8 cellular contexts compared by ENCODE assay signal in the genomic region with DNA sequence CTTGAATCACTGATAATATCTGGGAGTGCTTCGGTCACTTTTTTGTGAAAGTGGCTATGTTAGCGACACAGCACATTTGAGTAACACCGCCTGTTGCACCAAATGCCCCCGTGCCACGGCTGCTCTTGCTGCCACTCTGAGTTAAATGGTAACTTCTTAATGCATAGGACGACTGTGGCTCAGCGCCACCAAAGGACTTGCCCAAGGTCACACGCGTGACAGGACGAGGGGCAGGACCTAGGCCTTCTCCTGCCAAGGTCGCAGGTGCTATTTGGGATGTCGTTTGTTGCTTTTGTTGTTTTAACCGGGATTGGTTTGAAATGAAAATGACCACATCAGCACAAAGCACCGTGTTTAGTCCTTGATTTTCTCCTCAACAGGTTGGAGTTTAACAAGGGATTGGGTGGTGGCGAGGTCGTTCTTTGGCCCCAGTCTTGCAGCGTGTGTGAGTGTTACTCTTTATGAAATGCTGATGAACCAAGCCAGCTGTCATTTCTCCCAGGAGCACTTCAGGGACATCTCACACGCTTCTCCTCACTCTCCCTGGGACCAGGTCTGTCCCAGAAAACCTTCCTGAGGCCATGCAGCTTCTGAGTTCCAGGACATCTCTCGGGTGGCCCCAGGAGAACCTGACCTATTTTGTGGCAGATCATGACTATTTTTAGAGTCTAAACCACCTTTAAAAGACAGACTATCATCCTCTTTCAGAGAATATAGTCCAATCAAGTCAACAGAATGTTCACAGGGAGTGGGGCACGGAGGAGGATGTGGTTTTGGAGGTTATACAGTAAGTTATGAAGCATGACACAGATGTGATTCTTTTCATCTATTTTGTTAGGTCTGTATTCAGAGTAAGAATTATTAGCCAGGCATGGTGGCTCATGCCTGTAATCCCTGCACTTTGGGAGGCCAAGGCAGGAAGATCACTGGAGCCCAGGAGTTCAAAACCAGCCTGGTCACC. TPM values are rescaled to one million over a fixed set of nuclear protein-coding genes. Genes with fewer than 3 reads are reported as not detected.
DNase-seq lines count a peak whose midpoint lies in the region; ATAC-seq, FAIRE-seq and TF ChIP-seq lines count a peak whose summit lies in the region.

No MANE protein-coding gene starts in this region.

- no peak for FAIRE-seq in HepG2 (lab: Jason Lieb, UNC)

- H4K20me1 ChIP-seq in HepG2 (ENCODE audit: insufficient read depth, low read length): no peaks in the 10 kb centered on the region

- H3K27ac Mint-ChIP-seq in CD4-positive, alpha-beta T cell: peak overlapping the region; percentile 43
- no peak overlapping the region for H3K27ac Mint-ChIP-seq in activated CD8-positive, alpha-beta T cell treated with anti-CD3 and anti-CD28 coated beads for 36 hours

- TF ChIP-seq RAD21 in HepG2 (CRISPR knock-in tag; IDR thresholded peaks at IDR 0.05): no peak

- H3K9ac ChIP-seq in HepG2 (ENCODE audit: insufficient read depth, low read depth, low read length): no peak overlapping the region

- TF ChIP-seq POLR2A in HepG2 (IDR thresholded peaks at IDR 0.05; ENCODE audit: insufficient read depth in 1 of 2, low read depth in 2 of 2, low read length in 2 of 2): no peak

- POLR2A ChIA-PET in CD4-positive, alpha-beta T cell (lab: Charles Lee): interaction anchor here (0.7 kb wide), 1 partner anchor 20 kb away, joined by 3 read pairs; no protein-coding TSS in a partner anchor
- POLR2A ChIA-PET in activated CD8-positive, alpha-beta T cell treated with anti-CD3 and anti-CD28 coated beads for 36 hours (lab: Charles Lee): interaction anchor here (0.6 kb wide), 1 partner anchor 747 kb away, joined by 4 read pairs; no protein-coding TSS in a partner anchor
- POLR2A ChIA-PET in HepG2 (lab: Yijun Ruan, JAX): no interaction called here

- WGBS in HepG2 (ENCODE audit: low lambda C conversion rate): 85% methylated on average over 18 of the region's 20 CpGs

- H3K9me3 ChIP-seq in CD4-positive, alpha-beta T cell (ENCODE audit: control insufficient read depth, low read length): no peaks in the 10 kb centered on the region
- no peaks in the 10 kb centered on the region for H3K9me3 ChIP-seq in HepG2 (ENCODE audit: low read length)

- no peaks in the 10 kb centered on the region for H3K36me3 ChIP-seq in HepG2 (replicated peaks in 1 of 2; ENCODE audit: control insufficient read depth in 1 of 2, insufficient read depth in 2 of 2, low read length in 2 of 2)

- no peaks in the 10 kb centered on the region for H3K9me3 Mint-ChIP-seq in CD4-positive, alpha-beta T cell
- no peaks in the 10 kb centered on the region for H3K9me3 Mint-ChIP-seq in activated CD8-positive, alpha-beta T cell treated with anti-CD3 and anti-CD28 coated beads for 36 hours

- DNase-seq in CD4-positive, alpha-beta T cell: peak; percentile 31 to 75 (median 42)
- peak; percentile 79 for DNase-seq in activated CD8-positive, alpha-beta T cell treated with anti-CD3 and anti-CD28 coated beads for 36 hours
- DNase-seq in HepG2 (ENCODE audit: low spot score) (no peak), posterior cingulate gyrus (no peak), NCI-H510A treated with DMSO at 0.1 percent for 48 hours (lab: John Stamatoyannopoulos, UW) (no peak), NCI-H526 (lab: John Stamatoyannopoulos, UW) (no peak)

- TF ChIP-seq EP300 in HepG2 (IDR thresholded peaks at IDR 0.05; ENCODE audit: low read depth in 2 of 2, low read length in 2 of 2): no peak
- no peak for TF ChIP-seq EP300 in HepG2 (CRISPR knock-in tag; IDR thresholded peaks at IDR 0.05; ENCODE audit: borderline replicate concordance)

- no peak overlapping the region for H3K27ac ChIP-seq in CD4-positive, alpha-beta T cell (ENCODE audit: low read depth, low read length)
- H3K27ac ChIP-seq in HepG2 (ENCODE audit: extremely low read length, insufficient read depth, low read length): no peak overlapping the region

- no peak overlapping the region for H3K4me3 ChIP-seq in HepG2 (replicated peaks in 1 of 3; ENCODE audit: insufficient read depth in 1 of 3, low read depth in 2 of 3, low read length in 3 of 3)

- no peaks in the 10 kb centered on the region for H3K79me2 ChIP-seq in HepG2 (ENCODE audit: insufficient read depth, low read length)

- intact Hi-C loops in CD4-positive, alpha-beta T cell (cut with DNase I, micrococcal nuclease): loop anchor here in 1 of 2 experiments (1.0 to 5.0 kb wide), 2 partner anchors 11 to 48 kb away; a partner anchor contains a TSS
- intact Hi-C loops in activated CD8-positive, alpha-beta T cell treated with anti-CD3 and anti-CD28 coated beads for 36 hours (cut with micrococcal nuclease): no loop called here
- intact Hi-C loops in HepG2 (cut with micrococcal nuclease; ENCODE audit: unreplicated experiment): no loop called here
- intact Hi-C loops in posterior cingulate gyrus (cut with DNase I): no loop called here

- BruUV-seq in HepG2 (replicated peaks; lab: Mats Ljungman, UMichigan): no TSS peak

- H3K36me3 Mint-ChIP-seq in CD4-positive, alpha-beta T cell (ENCODE audit: low read depth): no peaks in the 10 kb centered on the region
- H3K36me3 Mint-ChIP-seq in activated CD8-positive, alpha-beta T cell treated with anti-CD3 and anti-CD28 coated beads for 36 hours (ENCODE audit: low read depth): no peaks in the 10 kb centered on the region

- H3K27me3 ChIP-seq in CD4-positive, alpha-beta T cell (ENCODE audit: control insufficient read depth, insufficient read depth, low read length): no peaks in the 10 kb centered on the region
- no peaks in the 10 kb centered on the region for H3K27me3 ChIP-seq in HepG2 (ENCODE audit: control insufficient read depth in 1 of 2, insufficient read depth in 2 of 2, low read length in 2 of 2)

- H3K27me3 Mint-ChIP-seq in CD4-positive, alpha-beta T cell: no peaks in the 10 kb centered on the region
- H3K27me3 Mint-ChIP-seq in activated CD8-positive, alpha-beta T cell treated with anti-CD3 and anti-CD28 coated beads for 36 hours: peaks cover 1% of the 10 kb centered on the region

- H3K4me2 ChIP-seq in HepG2 (ENCODE audit: low read depth, low read length): no peak overlapping the region

- peak overlapping the region; percentile 75 for H3K4me3 Mint-ChIP-seq in CD4-positive, alpha-beta T cell
- H3K4me3 Mint-ChIP-seq in activated CD8-positive, alpha-beta T cell treated with anti-CD3 and anti-CD28 coated beads for 36 hours: no peak overlapping the region

- H2AFZ ChIP-seq in HepG2 (ENCODE audit: low read length): no peak overlapping the region

- ATAC-seq in CD4-positive, alpha-beta T cell (ENCODE audit: poor library complexity): peak; percentile 99
- ATAC-seq in HG03103 (IDR thresholded peaks at IDR 0.05; ENCODE audit: low read depth, unreplicated experiment): peak; percentile 58
- ATAC-seq in activated CD8-positive, alpha-beta T cell treated with anti-CD3 and anti-CD28 coated beads for 36 hours: peak; percentile 86
- no peak for ATAC-seq in HepG2
- ATAC-seq in GM21717 (IDR thresholded peaks at IDR 0.05; ENCODE audit: unreplicated experiment): no peak

- no peaks in the 10 kb centered on the region for H3K4me1 ChIP-seq in HepG2 (ENCODE audit: insufficient read depth, low read length)

- H3K4me1 Mint-ChIP-seq in CD4-positive, alpha-beta T cell (ENCODE audit: low read depth): peaks cover 32% of the 10 kb centered on the region
- peaks cover 24% of the 10 kb centered on the region for H3K4me1 Mint-ChIP-seq in activated CD8-positive, alpha-beta T cell treated with anti-CD3 and anti-CD28 coated beads for 36 hours (ENCODE audit: low read depth)

- no peak for TF ChIP-seq CTCF in CD4-positive, alpha-beta T cell (IDR thresholded peaks at IDR 0.05)
- TF ChIP-seq CTCF in activated CD8-positive, alpha-beta T cell treated with anti-CD3 and anti-CD28 coated beads for 36 hours (IDR thresholded peaks at IDR 0.05): no peak
- TF ChIP-seq CTCF in HepG2 (CRISPR knock-in tag; IDR thresholded peaks at IDR 0.05): no peak

- CTCF ChIA-PET in CD4-positive, alpha-beta T cell (lab: Charles Lee): no interaction called here
- CTCF ChIA-PET in activated CD8-positive, alpha-beta T cell treated with anti-CD3 and anti-CD28 coated beads for 36 hours (lab: Charles Lee): no interaction called here
- CTCF ChIA-PET in HepG2 (lab: Yijun Ruan, JAX; ENCODE audit: low intra/inter-chr PET ratio, low total read pairs): no interaction called here

- in situ Hi-C loops in HepG2 (cut with HindIII; ENCODE audit: extremely low pct_ligation_motif_present, low pct_unique_long_range_greater_than_20kb): no loop called here

TF ChIP-seq in HepG2, 621 proteins besides CTCF, POLR2A, EP300 and RAD21:
- TF ChIP-seq MED13 (CRISPR knock-in tag; IDR thresholded peaks at IDR 0.05): no peak
- peak; percentile 55 to 63; a peak in 3 of 4 replicates for TF ChIP-seq MAFK (conservative IDR thresholded peaks at IDR 0.05 in 1 of 2, IDR thresholded peaks at IDR 0.05 in 1 of 2; ENCODE audit: low read length in 2 of 2)
- TF ChIP-seq MAFF (IDR thresholded peaks at IDR 0.05; ENCODE audit: low read depth, low read length): peak; percentile 46

RNA-seq across cellular contexts. Expression of a gene that starts 49.9 kb away (rescaled TPM):
- under 1 TPM; 0.11 to 0.55 TPM for total RNA-seq in CD4-positive, alpha-beta T cell
- under 1 TPM; 0.25 to 0.52 TPM for total RNA-seq in activated CD8-positive, alpha-beta T cell treated with anti-CD3 and anti-CD28 coated beads for 36 hours
- total RNA-seq in HepG2 (2016; rRNA removed; fragmentation: Illumina TruSeq; extraction: Trizol): 1.5 and 3.1 TPM in 2 replicates
- total RNA-seq in HepG2 (2016; cell fraction: cytosol; rRNA removed; fragmentation: Illumina TruSeq; extraction: Trizol; ENCODE audit: low read depth): 13.2 and 14.6 TPM in 2 replicates
- 1.3 and 2.8 TPM in 2 replicates for total RNA-seq in HepG2 (2016; cell fraction: insoluble cytoplasmic fraction; rRNA removed; fragmentation: Illumina TruSeq; extraction: Trizol)
- total RNA-seq in HepG2 (2016; cell fraction: membrane; rRNA removed; fragmentation: Illumina TruSeq; extraction: Trizol): 3.0 and 3.1 TPM in 2 replicates
- 3.9 and 5.1 TPM in 2 replicates for total RNA-seq in HepG2 (2016; cell fraction: nucleus; rRNA removed; fragmentation: Illumina TruSeq; extraction: Trizol)
- 2.0 and 3.2 TPM in 2 replicates for polyA plus RNA-seq in HepG2 (2011; rRNA removed)
- polyA plus RNA-seq in HepG2 (2011; cell fraction: cytosol; rRNA removed): 1.5 and 2.5 TPM in 2 replicates
- polyA plus RNA-seq in HepG2 (2011; cell fraction: nucleus; rRNA removed): 6.4 and 11.2 TPM in 2 replicates
- polyA plus RNA-seq in HepG2 (2012): 1.3 and 1.7 TPM in 2 replicates
- 0.06 and 0.15 TPM in 2 replicates for polyA plus RNA-seq in HepG2 (2016; cell fraction: cytosol; fragmentation: Illumina TruSeq; extraction: Trizol; ENCODE audit: low read depth)
- polyA plus RNA-seq in HepG2 (2016; cell fraction: insoluble cytoplasmic fraction; fragmentation: Illumina TruSeq; extraction: Trizol; ENCODE audit: low read depth): 1.9 and 2.2 TPM in 2 replicates
- polyA plus RNA-seq in HepG2 (2016; cell fraction: membrane; fragmentation: Illumina TruSeq; extraction: Trizol; ENCODE audit: low read depth): 0.32 and 0.42 TPM in 2 replicates
- 5.4 and 6.1 TPM in 2 replicates for polyA plus RNA-seq in HepG2 (2016; cell fraction: nucleus; fragmentation: Illumina TruSeq; extraction: Trizol; ENCODE audit: insufficient read depth, low read depth)
- polyA minus RNA-seq in HepG2 (2011; rRNA and poly(A)+ RNA removed; ENCODE audit: low replicate concordance): 6.9 and 30.0 TPM in 2 replicates
- 2.4 and 3.2 TPM in 2 replicates for polyA minus RNA-seq in HepG2 (2011; cell fraction: cytosol; rRNA and poly(A)+ RNA removed)
- 13.9 and 18.2 TPM in 2 replicates for polyA minus RNA-seq in HepG2 (2011; cell fraction: nucleus; rRNA and poly(A)+ RNA removed)

Comparison
In these comparisons a context has a peak if more than half of its experiments do, and no peak if none do; other contexts are left out.
1. ATAC-seq: peak in CD4-positive, alpha-beta T cell (single experiment), HG03103 (single experiment) and activated CD8-positive, alpha-beta T cell treated with anti-CD3 and anti-CD28 coated beads for 36 hours (single experiment); none in HepG2 (single experiment) and GM21717 (single experiment).
2. DNase-seq: peak in CD4-positive, alpha-beta T cell (10 of 10) and activated CD8-positive, alpha-beta T cell treated with anti-CD3 and anti-CD28 coated beads for 36 hours (single experiment); none in HepG2 (single experiment), posterior cingulate gyrus (0 of 10), NCI-H510A treated with DMSO at 0.1 percent for 48 hours (single experiment) and NCI-H526 (0 of 2).